In the genomic region with DNA sequence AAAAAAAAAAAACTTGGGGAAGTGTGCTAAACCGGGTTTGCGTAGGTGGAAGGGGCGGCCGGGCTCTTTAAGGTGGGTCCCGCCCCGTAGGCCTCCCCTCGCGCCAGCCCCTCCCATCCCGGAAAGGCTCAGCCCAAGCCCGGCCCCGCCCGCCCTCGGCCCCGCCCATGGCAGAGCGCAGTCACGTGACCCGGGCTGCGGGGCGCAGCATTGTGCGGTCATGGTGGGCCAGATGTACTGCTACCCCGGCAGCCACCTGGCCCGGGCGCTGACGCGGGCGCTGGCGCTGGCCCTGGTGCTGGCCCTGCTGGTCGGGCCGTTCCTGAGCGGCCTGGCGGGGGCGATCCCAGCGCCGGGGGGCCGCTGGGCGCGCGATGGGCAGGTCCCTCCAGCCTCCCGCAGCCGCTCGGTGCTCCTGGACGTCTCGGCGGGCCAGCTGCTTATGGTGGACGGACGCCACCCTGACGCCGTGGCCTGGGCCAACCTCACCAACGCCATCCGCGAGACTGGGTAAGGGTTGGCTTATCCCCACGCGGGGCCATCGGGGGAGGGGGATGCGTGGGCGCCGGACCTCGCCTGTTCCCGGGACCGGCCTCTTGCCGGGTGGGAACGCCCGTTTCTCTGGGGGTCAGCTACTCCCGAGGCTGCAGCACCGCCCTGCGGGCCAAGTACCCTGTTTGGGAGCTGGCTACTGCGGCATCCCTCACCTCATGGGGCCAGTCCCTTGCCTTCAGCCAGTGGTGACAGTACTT, we compare ENCODE assay signal across 1 cellular context.
TF ChIP-seq lines count a peak whose summit lies in the region.

A gene with protein sequence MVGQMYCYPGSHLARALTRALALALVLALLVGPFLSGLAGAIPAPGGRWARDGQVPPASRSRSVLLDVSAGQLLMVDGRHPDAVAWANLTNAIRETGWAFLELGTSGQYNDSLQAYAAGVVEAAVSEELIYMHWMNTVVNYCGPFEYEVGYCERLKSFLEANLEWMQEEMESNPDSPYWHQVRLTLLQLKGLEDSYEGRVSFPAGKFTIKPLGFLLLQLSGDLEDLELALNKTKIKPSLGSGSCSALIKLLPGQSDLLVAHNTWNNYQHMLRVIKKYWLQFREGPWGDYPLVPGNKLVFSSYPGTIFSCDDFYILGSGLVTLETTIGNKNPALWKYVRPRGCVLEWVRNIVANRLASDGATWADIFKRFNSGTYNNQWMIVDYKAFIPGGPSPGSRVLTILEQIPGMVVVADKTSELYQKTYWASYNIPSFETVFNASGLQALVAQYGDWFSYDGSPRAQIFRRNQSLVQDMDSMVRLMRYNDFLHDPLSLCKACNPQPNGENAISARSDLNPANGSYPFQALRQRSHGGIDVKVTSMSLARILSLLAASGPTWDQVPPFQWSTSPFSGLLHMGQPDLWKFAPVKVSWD (plus strand): TSS at position 207 of the 752 bp plus-strand sequence. CDS start 14 bp downstream, at position 221.

TF ChIP-seq in HEK293, 187 proteins besides CTCF, POLR2A, EP300 and RAD21 (continued from another document):
- TF ChIP-seq, protein P1, sequence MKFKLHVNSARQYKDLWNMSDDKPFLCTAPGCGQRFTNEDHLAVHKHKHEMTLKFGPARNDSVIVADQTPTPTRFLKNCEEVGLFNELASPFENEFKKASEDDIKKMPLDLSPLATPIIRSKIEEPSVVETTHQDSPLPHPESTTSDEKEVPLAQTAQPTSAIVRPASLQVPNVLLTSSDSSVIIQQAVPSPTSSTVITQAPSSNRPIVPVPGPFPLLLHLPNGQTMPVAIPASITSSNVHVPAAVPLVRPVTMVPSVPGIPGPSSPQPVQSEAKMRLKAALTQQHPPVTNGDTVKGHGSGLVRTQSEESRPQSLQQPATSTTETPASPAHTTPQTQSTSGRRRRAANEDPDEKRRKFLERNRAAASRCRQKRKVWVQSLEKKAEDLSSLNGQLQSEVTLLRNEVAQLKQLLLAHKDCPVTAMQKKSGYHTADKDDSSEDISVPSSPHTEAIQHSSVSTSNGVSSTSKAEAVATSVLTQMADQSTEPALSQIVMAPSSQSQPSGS (tag by site-specific recombination; IDR thresholded peaks at IDR 0.05; ENCODE audit: low read depth), result no peak
- TF ChIP-seq ZNF692 (tag by site-specific recombination; IDR thresholded peaks at IDR 0.05) (peak; percentile 89), MYNN (tag by site-specific recombination; IDR thresholded peaks at IDR 0.05; ENCODE audit: borderline replicate concordance) (no peak), BCL11A (tag by site-specific recombination; IDR thresholded peaks at IDR 0.05; ENCODE audit: low read depth) (no peak), ZNF707 (tag by site-specific recombination; IDR thresholded peaks at IDR 0.05) (no peak), ZBTB17 (tag by site-specific recombination; IDR thresholded peaks at IDR 0.05) (peak; percentile 5; the same call in 1 of the 2 replicates), ZNF24 (tag by site-specific recombination; IDR thresholded peaks at IDR 0.05) (no peak), ZSCAN30 (tag by site-specific recombination; IDR thresholded peaks at IDR 0.05) (peak; percentile 65; the same call in 1 of the 2 replicates), ZSCAN16 (tag by site-specific recombination; IDR thresholded peaks at IDR 0.05) (no peak), ZNF366 (tag by site-specific recombination; conservative IDR thresholded peaks at IDR 0.05) (no peak), YY2 (tag by site-specific recombination; IDR thresholded peaks at IDR 0.05) (no peak), MEIS1 (CRISPR knock-in tag; IDR thresholded peaks at IDR 0.05; ENCODE audit: borderline replicate concordance) (no peak), ZNF335 (tag by site-specific recombination; conservative IDR thresholded peaks at IDR 0.05) (peak; percentile 23), ZFHX2 (tag by site-specific recombination; conservative IDR thresholded peaks at IDR 0.05) (peak; percentile 40), ZBTB6 (tag by site-specific recombination; IDR thresholded peaks at IDR 0.05) (no peak), ZBTB8A (tag by site-specific recombination; IDR thresholded peaks at IDR 0.05) (0 out of 2 replicates have a peak, but pooled peaks have one; percentile 19), SETDB1 (IDR thresholded peaks at IDR 0.05; ENCODE audit: insufficient read length, low read length) (no peak), OSR2 (tag by site-specific recombination; IDR thresholded peaks at IDR 0.05) (no peak), SP2 (tag by site-specific recombination; IDR thresholded peaks at IDR 0.05) (peak; percentile 92), KLF16 (tag by site-specific recombination; IDR thresholded peaks at IDR 0.05) (peak; percentile 72), KLF17 (tag by site-specific recombination; IDR thresholded peaks at IDR 0.05) (0 out of 2 replicates have a peak, but pooled peaks have one; percentile 2)
- TF ChIP-seq, protein P2, sequence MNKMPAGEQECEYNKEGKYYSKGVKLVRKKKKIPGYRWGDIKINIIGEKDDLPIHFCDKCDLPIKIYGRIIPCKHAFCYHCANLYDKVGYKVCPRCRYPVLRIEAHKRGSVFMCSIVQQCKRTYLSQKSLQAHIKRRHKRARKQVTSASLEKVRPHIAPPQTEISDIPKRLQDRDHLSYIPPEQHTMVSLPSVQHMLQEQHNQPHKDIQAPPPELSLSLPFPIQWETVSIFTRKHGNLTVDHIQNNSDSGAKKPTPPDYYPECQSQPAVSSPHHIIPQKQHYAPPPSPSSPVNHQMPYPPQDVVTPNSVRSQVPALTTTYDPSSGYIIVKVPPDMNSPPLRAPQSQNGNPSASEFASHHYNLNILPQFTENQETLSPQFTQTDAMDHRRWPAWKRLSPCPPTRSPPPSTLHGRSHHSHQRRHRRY (tag by site-specific recombination; IDR thresholded peaks at IDR 0.05), result no peak
- TF ChIP-seq, protein P3, sequence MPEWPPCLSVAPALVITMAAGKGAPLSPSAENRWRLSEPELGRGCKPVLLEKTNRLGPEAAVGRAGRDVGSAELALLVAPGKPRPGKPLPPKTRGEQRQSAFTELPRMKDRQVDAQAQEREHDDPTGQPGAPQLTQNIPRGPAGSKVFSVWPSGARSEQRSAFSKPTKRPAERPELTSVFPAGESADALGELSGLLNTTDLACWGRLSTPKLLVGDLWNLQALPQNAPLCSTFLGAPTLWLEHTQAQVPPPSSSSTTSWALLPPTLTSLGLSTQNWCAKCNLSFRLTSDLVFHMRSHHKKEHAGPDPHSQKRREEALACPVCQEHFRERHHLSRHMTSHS (tag by site-specific recombination; IDR thresholded peaks at IDR 0.05), result no peak
- TF ChIP-seq, protein P4, sequence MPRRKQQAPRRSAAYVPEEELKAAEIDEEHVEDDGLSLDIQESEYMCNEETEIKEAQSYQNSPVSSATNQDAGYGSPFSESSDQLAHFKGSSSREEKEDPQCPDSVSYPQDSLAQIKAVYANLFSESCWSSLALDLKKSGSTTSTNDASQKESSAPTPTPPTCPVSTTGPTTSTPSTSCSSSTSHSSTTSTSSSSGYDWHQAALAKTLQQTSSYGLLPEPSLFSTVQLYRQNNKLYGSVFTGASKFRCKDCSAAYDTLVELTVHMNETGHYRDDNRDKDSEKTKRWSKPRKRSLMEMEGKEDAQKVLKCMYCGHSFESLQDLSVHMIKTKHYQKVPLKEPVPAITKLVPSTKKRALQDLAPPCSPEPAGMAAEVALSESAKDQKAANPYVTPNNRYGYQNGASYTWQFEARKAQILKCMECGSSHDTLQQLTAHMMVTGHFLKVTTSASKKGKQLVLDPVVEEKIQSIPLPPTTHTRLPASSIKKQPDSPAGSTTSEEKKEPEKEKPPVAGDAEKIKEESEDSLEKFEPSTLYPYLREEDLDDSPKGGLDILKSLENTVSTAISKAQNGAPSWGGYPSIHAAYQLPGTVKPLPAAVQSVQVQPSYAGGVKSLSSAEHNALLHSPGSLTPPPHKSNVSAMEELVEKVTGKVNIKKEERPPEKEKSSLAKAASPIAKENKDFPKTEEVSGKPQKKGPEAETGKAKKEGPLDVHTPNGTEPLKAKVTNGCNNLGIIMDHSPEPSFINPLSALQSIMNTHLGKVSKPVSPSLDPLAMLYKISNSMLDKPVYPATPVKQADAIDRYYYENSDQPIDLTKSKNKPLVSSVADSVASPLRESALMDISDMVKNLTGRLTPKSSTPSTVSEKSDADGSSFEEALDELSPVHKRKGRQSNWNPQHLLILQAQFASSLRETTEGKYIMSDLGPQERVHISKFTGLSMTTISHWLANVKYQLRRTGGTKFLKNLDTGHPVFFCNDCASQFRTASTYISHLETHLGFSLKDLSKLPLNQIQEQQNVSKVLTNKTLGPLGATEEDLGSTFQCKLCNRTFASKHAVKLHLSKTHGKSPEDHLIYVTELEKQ (tag by site-specific recombination; IDR thresholded peaks at IDR 0.05; ENCODE audit: borderline replicate concordance), result no peak
TF ChIP-seq in HEK293: peak in this region for 32.
